In genomic region chr2:100013892-100014677, GRCh38 we compare ENCODE assay signal across 9 cellular contexts.
A peak's percentile ranks its signal among the peaks of the same experiment; 100 is the strongest.
DNase-seq lines count a peak whose midpoint lies in the region; ATAC-seq, FAIRE-seq and TF ChIP-seq lines count a peak whose summit lies in the region.
"Had no signal": no experiment of that assay in that cellular context is flagged by ENCODE, and none has a peak within 500 bp of the region (broad histone marks: within the 10 kb centered on the region; RNA-seq: fewer than 3 reads in every experiment).

No MANE protein-coding gene starts in this region.

- H3K36me3 ChIP-seq in bronchial epithelial cell (ENCODE audit: control insufficient read depth, insufficient read depth, low read length) (no peaks in the 10 kb centered on the region), kidney epithelial cell (ENCODE audit: control insufficient read depth, insufficient read depth, low read length) (no peaks in the 10 kb centered on the region)

- FAIRE-seq in bronchial epithelial cell (lab: Jason Lieb, UNC) = no peak

- no peak for ATAC-seq in GM19324 (IDR thresholded peaks at IDR 0.05; ENCODE audit: low FRiP score, unreplicated experiment)
- ATAC-seq in HG02840 (IDR thresholded peaks at IDR 0.05; ENCODE audit: low FRiP score, unreplicated experiment) = no peak

- H3K4me3 ChIP-seq in bronchial epithelial cell (ENCODE audit: low read depth, low read length) = no peak overlapping the region
- no peak overlapping the region for H3K4me3 ChIP-seq in kidney epithelial cell (ENCODE audit: low read depth, low read length)

- TF ChIP-seq CTCF in bronchial epithelial cell (IDR thresholded peaks at IDR 0.05; ENCODE audit: insufficient read depth, low read length, severe bottlenecking) (no peak), kidney epithelial cell (IDR thresholded peaks at IDR 0.05; ENCODE audit: insufficient read depth, low read length, poor library complexity, severe bottlenecking) (peak; percentile 36)

- DNase-seq in A172 (ENCODE audit: low spot score) (peak; percentile 95), HS-5 (ENCODE audit: low read depth) (peak; percentile 100), bronchial epithelial cell (ENCODE audit: low read depth) (peak; percentile 69), kidney epithelial cell (ENCODE audit: low read depth) (peak; percentile 93), NCI-H2029 (lab: John Stamatoyannopoulos, UW) (no peak), NCI-H2196 (lab: John Stamatoyannopoulos, UW; ENCODE audit: unreplicated experiment) (no peak)
- DNase-seq: NCI-H2081 treated with DMSO at 0.1 percent for 48 hours had no signal

- H3K27me3 ChIP-seq in bronchial epithelial cell (ENCODE audit: control insufficient read depth, insufficient read depth, low read length) (no peaks in the 10 kb centered on the region), kidney epithelial cell (ENCODE audit: control insufficient read depth, insufficient read depth, low read length) (no peaks in the 10 kb centered on the region)

Comparison
In these comparisons a context has a peak if more than half of its experiments do, and no peak if none do; other contexts are left out.
1. DNase-seq: peak in A172 (single experiment), HS-5 (single experiment), bronchial epithelial cell (single experiment) and kidney epithelial cell (single experiment); none in NCI-H2029 (single experiment) and NCI-H2196 (single experiment).